4 cellular contexts compared by ENCODE assay signal in genomic region chr10:84650628-84651027, GRCh38.
DNase-seq lines count a peak whose midpoint lies in the region; ATAC-seq, FAIRE-seq and TF ChIP-seq lines count a peak whose summit lies in the region.
"Not testable (repeated sequence)": the region's sequence is repeated elsewhere in the genome, so short reads cannot be mapped to it uniquely, and the experiment has no call there.

No MANE protein-coding gene starts in this region.

- not testable (repeated sequence) for H4K20me1 ChIP-seq in IMR-90 (ENCODE audit: insufficient read depth, low read length); K562 (replicated peaks; ENCODE audit: control insufficient read depth, insufficient read depth, low read length); HepG2 (ENCODE audit: insufficient read depth, low read length)

- H3K9ac ChIP-seq in IMR-90 (ENCODE audit: low read depth, low read length); K562 (ENCODE audit: insufficient read depth in 1 of 2, low read depth in 2 of 2, low read length in 2 of 2); HepG2 (ENCODE audit: insufficient read depth, low read depth, low read length): not testable (repeated sequence)

- not testable (repeated sequence) for H2BK15ac ChIP-seq in IMR-90 (ENCODE audit: low read depth, low read length)

- not testable (repeated sequence) for TF ChIP-seq EP300 in A549 (IDR thresholded peaks at IDR 0.05); K562 (IDR thresholded peaks at IDR 0.05; ENCODE audit: low read length); HepG2 (IDR thresholded peaks at IDR 0.05; ENCODE audit: low read depth in 2 of 2, low read length in 2 of 2); HepG2 (CRISPR knock-in tag; IDR thresholded peaks at IDR 0.05; ENCODE audit: borderline replicate concordance)

- CTCF ChIA-PET in A549 (lab: Yijun Ruan, JAX) = interaction anchor here (0.6 kb wide), 1 partner anchor 436 kb away, joined by 3 read pairs; no protein-coding TSS in a partner anchor
- CTCF ChIA-PET in IMR-90 (lab: Yijun Ruan, JAX); K562 (lab: Yijun Ruan, JAX; ENCODE audit: low intra/inter-chr PET ratio); HepG2 (lab: Yijun Ruan, JAX; ENCODE audit: low intra/inter-chr PET ratio, low total read pairs): not testable (repeated sequence)

- dilution Hi-C loops in IMR-90 (cut with HindIII; ENCODE audit: low sequenced_read_pairs, unreplicated experiment) = not testable (repeated sequence)

- not testable (repeated sequence) for H3K27ac ChIP-seq in A549; IMR-90 (ENCODE audit: insufficient read depth, low read length); K562 (ENCODE audit: extremely low read depth, low read depth, low read length); HepG2 (ENCODE audit: extremely low read length, insufficient read depth, low read length)

- H4K91ac ChIP-seq in IMR-90 (ENCODE audit: insufficient read depth, low read depth, low read length) = not testable (repeated sequence)

- H2BK20ac ChIP-seq in IMR-90 (ENCODE audit: low read depth, low read length) = not testable (repeated sequence)

- H3K36me3 ChIP-seq in IMR-90 (ENCODE audit: control insufficient read depth, insufficient read depth, low read length); K562 (ENCODE audit: control insufficient read depth, insufficient read depth, low read length); HepG2 (replicated peaks in 1 of 2; ENCODE audit: control insufficient read depth in 1 of 2, insufficient read depth in 2 of 2, low read length in 2 of 2): not testable (repeated sequence)

- not testable (repeated sequence) for H2AK9ac ChIP-seq in IMR-90 (replicated peaks; ENCODE audit: low read depth, low read length, poor library complexity)

- not testable (repeated sequence) for H2AK5ac ChIP-seq in IMR-90 (ENCODE audit: low read depth, low read length)

- H3K9me3 ChIP-seq in A549; IMR-90 (ENCODE audit: control insufficient read depth, insufficient read depth, low read length); K562 (replicated peaks; ENCODE audit: control insufficient read depth, insufficient read depth, low read depth, low read length); HepG2 (ENCODE audit: low read length): not testable (repeated sequence)

- in situ Hi-C loops in IMR-90 (cut with MboI; ENCODE audit: low sequenced_read_pairs); K562 (cut with MboI); HepG2 (cut with HindIII; ENCODE audit: extremely low pct_ligation_motif_present, low pct_unique_long_range_greater_than_20kb): not testable (repeated sequence)

- H4K5ac ChIP-seq in IMR-90 (ENCODE audit: low read depth, low read length) = not testable (repeated sequence)

- H2AFZ ChIP-seq in IMR-90 (replicated peaks; ENCODE audit: low read length, poor library complexity); K562 (ENCODE audit: low read depth, low read length); HepG2 (ENCODE audit: low read length): not testable (repeated sequence)

- not testable (repeated sequence) for TF ChIP-seq RAD21 in A549 (conservative IDR thresholded peaks at IDR 0.05 in 1 of 2, IDR thresholded peaks at IDR 0.05 in 1 of 2); IMR-90 (IDR thresholded peaks at IDR 0.05; ENCODE audit: low read length); K562 (CRISPR knock-in tag; conservative IDR thresholded peaks at IDR 0.05 in 1 of 2, IDR thresholded peaks at IDR 0.05 in 1 of 2); HepG2 (CRISPR knock-in tag; IDR thresholded peaks at IDR 0.05)

- H4K8ac ChIP-seq in IMR-90 (ENCODE audit: low read depth in 2 of 2, low read length in 2 of 2) = not testable (repeated sequence)

- intact Hi-C loops in IMR-90 (cut with micrococcal nuclease); K562 (cut with micrococcal nuclease); HepG2 (cut with micrococcal nuclease; ENCODE audit: unreplicated experiment): not testable (repeated sequence)

- not testable (repeated sequence) for H3K9me1 ChIP-seq in IMR-90 (ENCODE audit: insufficient read depth, low read length); K562 (ENCODE audit: control insufficient read depth, insufficient read depth, low read length)

- not testable (repeated sequence) for H3K27me3 ChIP-seq in IMR-90 (ENCODE audit: control insufficient read depth, insufficient read depth, low read length); K562 (ENCODE audit: control insufficient read depth in 2 of 2, insufficient read depth in 2 of 2, low read length in 2 of 2); HepG2 (ENCODE audit: control insufficient read depth in 1 of 2, insufficient read depth in 2 of 2, low read length in 2 of 2)

- H2BK5ac ChIP-seq in IMR-90 (ENCODE audit: low read depth, low read length, poor library complexity, severe bottlenecking) = not testable (repeated sequence)

- H3K23ac ChIP-seq in IMR-90 (ENCODE audit: low read depth, low read length) = not testable (repeated sequence)

- not testable (repeated sequence) for H3K4me3 ChIP-seq in A549; IMR-90 (ENCODE audit: insufficient read depth, low read depth, low read length); K562; HepG2 (replicated peaks in 1 of 3; ENCODE audit: insufficient read depth in 1 of 3, low read depth in 2 of 3, low read length in 3 of 3)

- not testable (repeated sequence) for ATAC-seq in A549; IMR-90 (ENCODE audit: low read depth); K562; HepG2

- not testable (repeated sequence) for TF ChIP-seq POLR2A in A549 (IDR thresholded peaks at IDR 0.05; ENCODE audit: low read length); IMR-90 (IDR thresholded peaks at IDR 0.05; ENCODE audit: low read depth, low read length); K562 (conservative IDR thresholded peaks at IDR 0.05); HepG2 (IDR thresholded peaks at IDR 0.05; ENCODE audit: insufficient read depth in 1 of 2, low read depth in 2 of 2, low read length in 2 of 2)

- not testable (repeated sequence) for H3K4me1 ChIP-seq in A549; IMR-90 (ENCODE audit: control insufficient read depth, insufficient read depth, low read length); K562 (replicated peaks in 1 of 2; ENCODE audit: control insufficient read depth in 2 of 2, insufficient read depth in 2 of 2, low read length in 2 of 2); HepG2 (ENCODE audit: insufficient read depth, low read length)

- BruUV-seq in IMR-90 (replicated peaks; lab: Mats Ljungman, UMichigan); K562 (replicated peaks; lab: Mats Ljungman, UMichigan); HepG2 (replicated peaks; lab: Mats Ljungman, UMichigan): not testable (repeated sequence)

- FAIRE-seq in A549 (lab: Jason Lieb, UNC); K562 (lab: Jason Lieb, UNC); HepG2 (lab: Jason Lieb, UNC): not testable (repeated sequence)

- H3K4ac ChIP-seq in IMR-90 (ENCODE audit: low read depth, low read length) = not testable (repeated sequence)

- TF ChIP-seq CTCF in A549 (IDR thresholded peaks at IDR 0.05); IMR-90 (conservative IDR thresholded peaks at IDR 0.05; ENCODE audit: low read depth, low read length); K562 (IDR thresholded peaks at IDR 0.05 in 2 of 3, conservative IDR thresholded peaks at IDR 0.05 in 1 of 3; ENCODE audit: insufficient read depth in 2 of 3, low read depth in 1 of 3, low read length in 3 of 3); HepG2 (CRISPR knock-in tag; IDR thresholded peaks at IDR 0.05): not testable (repeated sequence)

- POLR2A ChIA-PET in A549 (lab: Yijun Ruan, JAX); IMR-90 (lab: Charles Lee; ENCODE audit: unreplicated experiment); K562 (lab: Yijun Ruan, JAX); HepG2 (lab: Yijun Ruan, JAX): not testable (repeated sequence)

- H3K56ac ChIP-seq in IMR-90 (ENCODE audit: extremely low read depth, insufficient read depth, low read length) = not testable (repeated sequence)

- H2BK120ac ChIP-seq in IMR-90 (ENCODE audit: low read depth, low read length) = not testable (repeated sequence)

- DNase-seq in A549 (ENCODE audit: low read depth in 1 of 2, low spot score in 1 of 2); IMR-90; K562 (ENCODE audit: extremely low read depth in 1 of 4, low spot score in 3 of 4); HepG2 (ENCODE audit: low spot score): not testable (repeated sequence)

- H3K79me2 ChIP-seq in K562 (ENCODE audit: control insufficient read depth, insufficient read depth, low read length); HepG2 (ENCODE audit: insufficient read depth, low read length): not testable (repeated sequence)

- 3% methylated on average over 1 of the region's 1 CpG for WGBS in A549 (ENCODE audit: missing lambda C conversion rate)
- WGBS in IMR-90 (ENCODE audit: extremely low coverage in 2 of 2, insufficient read length in 1 of 2), 2 experiments = no CpG with 5 or more reads among the region's 1 CpG
- WGBS in K562 (ENCODE audit: insufficient coverage, low coverage, missing lambda C conversion rate) = 0% methylated on average over 1 of the region's 1 CpG
- WGBS in HepG2 (ENCODE audit: low lambda C conversion rate) = 0% methylated on average over 1 of the region's 1 CpG

- H3K14ac ChIP-seq in IMR-90 (replicated peaks; ENCODE audit: low read depth, low read length) = not testable (repeated sequence)

- H3K79me1 ChIP-seq in IMR-90 (ENCODE audit: low read depth in 1 of 2, low read length in 2 of 2) = not testable (repeated sequence)

- not testable (repeated sequence) for H3K18ac ChIP-seq in IMR-90 (ENCODE audit: low read depth, low read length)

- H3K4me2 ChIP-seq in A549; IMR-90 (ENCODE audit: low read depth, low read length); K562 (ENCODE audit: insufficient read depth, low read length); HepG2 (ENCODE audit: low read depth, low read length): not testable (repeated sequence)
